8 cellular contexts compared by ENCODE assay signal in genomic region chr2:191013876-191014652, GRCh38. TPM values are rescaled to one million over a fixed set of nuclear protein-coding genes. Genes with fewer than 3 reads are reported as not detected.
DNase-seq lines count a peak whose midpoint lies in the region; ATAC-seq and TF ChIP-seq lines count a peak whose summit lies in the region.

TSS of gene STAT1 (minus strand) at chr2:191014171. CDS start at chr2:191010003, 4,168 bp downstream.

- H2AFZ ChIP-seq in mammary epithelial cell (ENCODE audit: low read depth, low read length) (peak within 1 kb of the TSS; percentile 96), smooth muscle cell (ENCODE audit: low read depth) (peak within 1 kb of the TSS; percentile 93)

- dilution Hi-C loops in mammary epithelial cell (cut with HindIII; ENCODE audit: low sequenced_read_pairs) = no loop called here

- POLR2A ChIA-PET in AG04449 (lab: Yijun Ruan, JAX) = interaction anchor here (0.8 to 2.0 kb wide), 5 partner anchors 9 to 141 kb away, joined by 3 to 9 read pairs (median 3); no protein-coding TSS in a partner anchor

- CTCF ChIA-PET in AG04449 (lab: Yijun Ruan, JAX) (interaction anchor here (0.7 to 2.4 kb wide), 7 partner anchors 15 to 142 kb away, joined by 3 to 10 read pairs (median 4); no protein-coding TSS in a partner anchor), mammary epithelial cell (lab: Charles Lee; ENCODE audit: low non-redundant PET) (no interaction called here)

- H3K27me3 ChIP-seq in mammary epithelial cell (ENCODE audit: insufficient read depth, low read length) (no peaks in the 10 kb centered on the region), smooth muscle cell (ENCODE audit: low read depth) (no peaks in the 10 kb centered on the region)

- H3K4me3 ChIP-seq in AG04449 (ENCODE audit: low read depth, low read length) (peak within 1 kb of the TSS; percentile 95), mammary epithelial cell (replicated peaks in 1 of 3; ENCODE audit: insufficient read depth in 1 of 3, low read depth in 2 of 3, low read length in 3 of 3) (peak within 1 kb of the TSS; percentile 89 to 98 (median 96)), smooth muscle cell (peak within 1 kb of the TSS; percentile 83)

- peak; percentile 2 for TF ChIP-seq CTCF in AG04449 (IDR thresholded peaks at IDR 0.05; ENCODE audit: insufficient read depth, low read length, missing control alignments)
- no peak for TF ChIP-seq CTCF in VCaP (conservative IDR thresholded peaks at IDR 0.05)
- TF ChIP-seq CTCF in mammary epithelial cell (conservative IDR thresholded peaks at IDR 0.05 in 1 of 2, IDR thresholded peaks at IDR 0.05 in 1 of 2; ENCODE audit: extremely low read depth in 1 of 2, insufficient read depth in 1 of 2, low read depth in 1 of 2, low read length in 2 of 2) = peak in 1 of 2 donors; percentile 18
- TF ChIP-seq CTCF in smooth muscle cell (IDR thresholded peaks at IDR 0.05; ENCODE audit: borderline replicate concordance, insufficient read depth, poor library complexity, severe bottlenecking) = no peak

- BruUV-seq in mammary epithelial cell (replicated peaks; lab: Mats Ljungman, UMichigan) = no TSS peak

- H3K79me2 ChIP-seq in mammary epithelial cell (ENCODE audit: insufficient read depth, low read length) = peaks cover 33% of the 10 kb centered on the region
- peaks cover 32% of the 10 kb centered on the region for H3K79me2 ChIP-seq in smooth muscle cell (ENCODE audit: low read depth)

- H3K9ac ChIP-seq in mammary epithelial cell (ENCODE audit: insufficient read depth, low read length) (peak within 1 kb of the TSS; percentile 95), smooth muscle cell (ENCODE audit: low read depth) (peak within 1 kb of the TSS; percentile 88)

- WGBS in mammary epithelial cell (ENCODE audit: low coverage, missing lambda C conversion rate) = 2% methylated on average over 43 of the region's 74 CpGs
- 1% methylated on average over 74 of the region's 74 CpGs for WGBS in smooth muscle cell (ENCODE audit: low lambda C conversion rate)

- peaks cover 5% of the 10 kb centered on the region for H3F3A ChIP-seq in smooth muscle cell (ENCODE audit: low read depth)

- in situ Hi-C loops in mammary epithelial cell (cut with MboI; ENCODE audit: low sequenced_read_pairs in 2 of 2) = no loop called here

- H3K9me3 ChIP-seq in mammary epithelial cell (replicated peaks; ENCODE audit: insufficient read depth, low read length) (no peaks in the 10 kb centered on the region), smooth muscle cell (replicated peaks; ENCODE audit: low read depth) (no peaks in the 10 kb centered on the region)

- peaks cover 14% of the 10 kb centered on the region for H3K4me1 ChIP-seq in mammary epithelial cell (ENCODE audit: insufficient read depth, low read length)
- peaks cover 18% of the 10 kb centered on the region for H3K4me1 ChIP-seq in smooth muscle cell (ENCODE audit: low read depth)

- H3K36me3 ChIP-seq in mammary epithelial cell (ENCODE audit: insufficient read depth, low read length) (peaks cover 4% of the 10 kb centered on the region), smooth muscle cell (ENCODE audit: low read depth) (peaks cover 12% of the 10 kb centered on the region)

- peak within 1 kb of the TSS; percentile 90 for H3K4me2 ChIP-seq in mammary epithelial cell (ENCODE audit: insufficient read depth, low read depth, low read length)
- peak within 1 kb of the TSS; percentile 93 for H3K4me2 ChIP-seq in smooth muscle cell

- peak; percentile 85 for ATAC-seq in GM18868 (IDR thresholded peaks at IDR 0.05; ENCODE audit: unreplicated experiment)
- peak; percentile 80 for ATAC-seq in HG03103 (IDR thresholded peaks at IDR 0.05; ENCODE audit: low read depth, unreplicated experiment)

- intact Hi-C loops in mammary epithelial cell (cut with micrococcal nuclease) = loop anchor here (1.0 to 5.0 kb wide), 2 partner anchors 7 to 132 kb away; partner anchors contain the start of gene GLS

- peak within 1 kb of the TSS; percentile 77 for H3K27ac ChIP-seq in VCaP
- peak within 1 kb of the TSS; percentile 86 for H3K27ac ChIP-seq in mammary epithelial cell (ENCODE audit: insufficient read depth, low read depth, low read length)
- peak within 1 kb of the TSS; percentile 96 for H3K27ac ChIP-seq in smooth muscle cell (ENCODE audit: low read depth)

- peak; percentile 77 for DNase-seq in AG04449 (ENCODE audit: low read depth, low spot score)
- DNase-seq in NCI-H2196 (lab: John Stamatoyannopoulos, UW; ENCODE audit: unreplicated experiment) = peak; percentile 95
- peak; percentile 91 for DNase-seq in mammary epithelial cell
- DNase-seq in iPS-NIHi7 (ENCODE audit: extremely low spot score) = peak; percentile 99
- DNase-seq in smooth muscle cell (lab: John Stamatoyannopoulos, UW; ENCODE audit: unreplicated experiment) = peak; percentile 83

- no peaks in the 10 kb centered on the region for H4K20me1 ChIP-seq in mammary epithelial cell (ENCODE audit: insufficient read depth, low read length)
- peaks cover 22% of the 10 kb centered on the region for H4K20me1 ChIP-seq in smooth muscle cell (ENCODE audit: low read depth)

RNA-seq across cellular contexts. Expression of gene STAT1, which starts in this region (rescaled TPM):
- total RNA-seq in mammary epithelial cell = 10 to 100 TPM; 56.2 to 56.5 TPM
- polyA plus RNA-seq in mammary epithelial cell = 31.9 TPM
- polyA minus RNA-seq in mammary epithelial cell = 69.8 TPM
- 66.5 and 74.6 TPM in 2 replicates for total RNA-seq in smooth muscle cell
- 30.5 and 33.7 TPM in 2 replicates for polyA plus RNA-seq in smooth muscle cell

Comparison
In these comparisons a context has a peak if more than half of its experiments do, and no peak if none do; other contexts are left out.
1. Peak in every context shown above with its lines: DNase-seq, ATAC-seq, H3K4me3 ChIP-seq and H3K27ac ChIP-seq.